16 cellular contexts compared by ENCODE assay signal in genomic region chr15:40289140-40289775, GRCh38. TPM values are rescaled to one million over a fixed set of nuclear protein-coding genes. Genes with fewer than 3 reads are reported as not detected.
DNase-seq lines count a peak whose midpoint lies in the region; ATAC-seq, FAIRE-seq and TF ChIP-seq lines count a peak whose summit lies in the region.
"Had no signal": no experiment of that assay in that cellular context is flagged by ENCODE, and none has a peak within 500 bp of the region (broad histone marks: within the 10 kb centered on the region; RNA-seq: fewer than 3 reads in every experiment).

No MANE protein-coding gene starts in this region.

- no peaks in the 10 kb centered on the region for H3K27me3 ChIP-seq in prostate gland (replicated peaks; ENCODE audit: insufficient read depth)

- no peak for FAIRE-seq in GM12892 (lab: Jason Lieb, UNC)

- no peak overlapping the region for H3K27ac ChIP-seq in prostate gland
- H3K27ac ChIP-seq: epithelial cell of prostate had no signal

- intact Hi-C loops in prostate gland (cut with DNase I): loop anchor here (10.0 kb wide), 1 partner anchor 76 kb away; no protein-coding TSS in a partner anchor

- H3K4me1 ChIP-seq in prostate gland (replicated peaks): no peaks in the 10 kb centered on the region

- no peaks in the 10 kb centered on the region for H3K36me3 ChIP-seq in prostate gland

- peak; percentile 64 for TF ChIP-seq CTCF in LNCaP clone FGC (IDR thresholded peaks at IDR 0.05; ENCODE audit: control insufficient read depth, extremely low read depth, insufficient read depth)
- TF ChIP-seq CTCF in prostate gland (IDR thresholded peaks at IDR 0.05): no peak

- TF ChIP-seq POLR2A in prostate gland (IDR thresholded peaks at IDR 0.05) (no peak), GM12892 (IDR thresholded peaks at IDR 0.05; ENCODE audit: low read depth, low read length) (no peak)

- no peak for ATAC-seq in GM21390 (IDR thresholded peaks at IDR 0.05; ENCODE audit: unreplicated experiment)

- 60% methylated on average over 6 of the region's 6 CpGs for WGBS in prostate gland

- H3K4me3 ChIP-seq in LNCaP clone FGC (ENCODE audit: low read depth, low read length) (0 out of 2 replicates have a peak overlapping the region, but pooled peaks have one; percentile 5), prostate gland (no peak overlapping the region)

- no peaks in the 10 kb centered on the region for H3K9me3 ChIP-seq in prostate gland

- peak; percentile 56 for DNase-seq in DMS 273 (lab: John Stamatoyannopoulos, UW; ENCODE audit: unreplicated experiment)
- no peak for DNase-seq in DMS 273 treated with DMSO at 0.1 percent for 48 hours (lab: John Stamatoyannopoulos, UW)
- DNase-seq in LNCaP clone FGC (ENCODE audit: low read depth): peak; percentile 91
- DNase-seq in cerebellum (ENCODE audit: low spot score): peak; percentile 58
- peak; percentile 46 for DNase-seq in prostate gland (ENCODE audit: low spot score)
- no peak for DNase-seq in OCI-M1 (lab: John Stamatoyannopoulos, UW)
- DNase-seq in GM12892 (ENCODE audit: insufficient read length): no peak
- DNase-seq: 8988T; activated CD4-positive, CD25-positive, alpha-beta regulatory T cell; DND-41; midbrain; NCI-H226; SHP77 treated with DMSO at 0.1 percent for 48 hours had no signal

RNA-seq across cellular contexts. Expression of gene ANKRD63, which starts 6.4 kb away (rescaled TPM):
- total RNA-seq in cerebellum (0.27 TPM), prostate gland (1 to 10 TPM in 1 of 2 donors, not detected in 1; 2.7 TPM)
- not detected for polyA plus RNA-seq in GM12892 (2012; ENCODE audit: missing spikeins)
- total RNA-seq: subcutaneous adipose tissue had no signal

RNA-seq across cellular contexts. Expression of gene PLCB2, which starts 18.5 kb away (rescaled TPM):
- total RNA-seq in cerebellum (4.4 TPM), prostate gland (10 to 100 TPM in 1 of 2 donors, 1 to 10 TPM in 1; 1.5 to 13.0 TPM)
- 8.8 TPM for polyA plus RNA-seq in GM12892 (2012; ENCODE audit: missing spikeins)

RNA-seq across cellular contexts. Expression of gene INAFM2, which starts 34.2 kb away (rescaled TPM):
- 13.2 TPM for total RNA-seq in cerebellum
- total RNA-seq in prostate gland: 10 to 100 TPM; 18.7 to 24.3 TPM
- polyA plus RNA-seq in GM12892 (2012; ENCODE audit: missing spikeins): 4.6 TPM

RNA-seq across cellular contexts. Expression of gene PAK6, which starts 50.4 kb away (rescaled TPM):
- total RNA-seq in cerebellum: 3.7 TPM
- 100 to 1,000 TPM in 1 of 2 donors, 10 to 100 TPM in 1; 13.8 to 190 TPM for total RNA-seq in prostate gland
- 1.4 TPM for polyA plus RNA-seq in GM12892 (2012; ENCODE audit: missing spikeins)

RNA-seq across cellular contexts. Expression of gene CCDC9B, which starts 51.5 kb away (rescaled TPM):
- 0.73 TPM for total RNA-seq in cerebellum
- 10 to 100 TPM in 1 of 2 donors, 1 to 10 TPM in 1; 9.0 to 29.7 TPM for total RNA-seq in prostate gland
- 0.08 TPM for polyA plus RNA-seq in GM12892 (2012; ENCODE audit: missing spikeins)

Comparison
In these comparisons a context has a peak if more than half of its experiments do, and no peak if none do; other contexts are left out.
1. DNase-seq: peak in DMS 273 (single experiment), LNCaP clone FGC (single experiment), cerebellum (single experiment) and prostate gland (single experiment); none in DMS 273 treated with DMSO at 0.1 percent for 48 hours (single experiment), OCI-M1 (single experiment) and GM12892 (single experiment).